ENCODE assay signal across 17 cellular contexts in the genomic region with DNA sequence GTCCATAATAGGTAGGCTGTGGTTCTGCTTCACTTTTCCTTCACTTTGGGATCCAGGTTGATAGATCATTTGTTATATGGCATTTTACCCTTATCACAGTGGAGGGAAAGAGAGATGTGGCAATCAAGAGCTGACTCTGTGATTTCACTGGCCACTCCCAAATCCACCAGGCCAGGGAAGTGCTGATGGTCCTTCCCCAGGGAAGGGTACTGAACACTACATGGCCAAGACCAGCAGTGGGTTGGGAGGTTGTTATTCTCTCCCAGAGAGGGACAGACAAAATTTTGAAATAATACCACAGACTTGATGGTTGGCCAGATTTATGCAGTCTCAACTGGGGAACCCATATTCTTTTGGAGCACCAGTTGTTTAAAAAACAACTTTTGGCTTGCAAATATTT.
"Had no signal": no experiment of that assay in that cellular context is flagged by ENCODE, and none has a peak within 500 bp of the region (broad histone marks: within the 10 kb centered on the region; RNA-seq: fewer than 3 reads in every experiment).

No MANE protein-coding gene starts in this region.

- H3K27ac ChIP-seq: body of pancreas, esophagus squamous epithelium, skin epidermis, thoracic aorta had no signal

- H3K27me3 ChIP-seq: body of pancreas, esophagus squamous epithelium had no signal

- H3K4me3 ChIP-seq: body of pancreas, esophagus squamous epithelium, skin epidermis, thoracic aorta had no signal

- DNase-seq: activated B cell treated with CpG ODN at 0.5 μM for 24 hours; activated CD4-positive, alpha-beta memory T cell treated with anti-CD3 and anti-CD28 coated beads for 36 hours; activated CD4-positive, alpha-beta T cell treated with anti-CD3 and anti-CD28 coated beads for 4 hours; activated gamma-delta T cell treated with Interleukin-2 at 50 U/mL for 16 hours; activated T-cell treated with anti-CD3 and anti-CD28 coated beads for 4 hours; amygdala; body of pancreas; effector memory CD8-positive, alpha-beta T cell; esophagus squamous epithelium; midbrain; stimulated activated CD4-positive, alpha-beta T cell treated with anti-CD3 and anti-CD28 coated beads, Interleukin-15, amount 100 ng/mL, for 24 hours; stimulated activated CD4-positive, alpha-beta T cell treated with anti-CD3 and anti-CD28 coated beads, Interleukin-2, amount 100 ng/mL, for 48 hours had no signal

- ATAC-seq: body of pancreas; effector memory CD8-positive, alpha-beta T cell; stimulated activated effector memory CD8-positive, alpha-beta T cell treated with anti-CD3 and anti-CD28 coated beads, Interleukin-12 subunit alpha, Interleukin-12 subunit beta, amount 100 ng/mL, for 72 hours had no signal

- FAIRE-seq: frontal cortex, keratinocyte had no signal

- H3K36me3 ChIP-seq: esophagus squamous epithelium, thoracic aorta had no signal

- H3K9me3 ChIP-seq: body of pancreas, esophagus squamous epithelium, thoracic aorta had no signal
